In the genomic region with DNA sequence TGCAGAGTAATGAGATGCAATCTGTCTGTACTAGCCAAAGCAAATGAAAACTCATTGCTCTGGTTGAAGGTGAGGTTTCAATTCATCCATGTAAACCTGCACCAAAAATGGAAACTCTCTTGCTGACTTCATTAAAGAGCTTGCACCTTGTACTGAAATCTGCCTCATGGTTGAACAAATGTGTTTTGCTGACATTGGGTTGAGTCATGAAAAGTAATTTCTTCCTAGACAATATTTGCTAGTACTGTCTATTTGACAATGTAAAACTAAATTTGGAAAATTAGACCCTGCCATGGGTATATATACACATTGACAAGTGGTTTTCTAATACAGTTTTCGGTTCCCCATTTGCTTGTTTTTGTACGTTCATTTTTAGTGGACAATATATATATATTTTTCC, we compare ENCODE assay signal across 23 cellular contexts.
"Had no signal": no experiment of that assay in that cellular context is flagged by ENCODE, and none has a peak within 500 bp of the region (broad histone marks: within the 10 kb centered on the region; RNA-seq: fewer than 3 reads in every experiment).

No MANE protein-coding gene starts in this region.

- ATAC-seq: activated T-cell treated with anti-CD3 and anti-CD28 coated beads, Interleukin-2, amount 50 U/mL, for 72 hours; foreskin keratinocyte; left cardiac atrium; mucosa of descending colon; naive thymus-derived CD4-positive, alpha-beta T cell; stimulated activated effector memory CD8-positive, alpha-beta T cell treated with anti-CD3 and anti-CD28 coated beads, Interleukin-12 subunit alpha, Interleukin-12 subunit beta, amount 100 ng/mL, for 72 hours had no signal

- H3K27ac ChIP-seq: brain microvascular endothelial cell, epithelial cell of prostate, foreskin keratinocyte, prostate gland, right atrium auricular region, skin epidermis, testis, VCaP had no signal

- H3K4me1 ChIP-seq: foreskin keratinocyte, prostate gland, right atrium auricular region, testis had no signal

- H3K27me3 ChIP-seq: brain microvascular endothelial cell, right atrium auricular region, testis had no signal

- H3K4me3 ChIP-seq: mucosa of descending colon, prostate gland, right atrium auricular region, skin epidermis, testis had no signal

- DNase-seq: activated CD4-positive, alpha-beta T cell treated with anti-CD3 and anti-CD28 coated beads, Interleukin-2, amount 50 U/mL, for 4 hours; activated CD4-positive, CD25-positive, alpha-beta regulatory T cell treated with anti-CD3 and anti-CD28 coated beads, Interleukin-2, amount 50 U/mL, for 72 hours; activated effector memory CD4-positive, alpha-beta T cell treated with anti-CD3 and anti-CD28 coated beads, Interleukin-2, amount 50 U/mL, for 16 hours; activated naive CD4-positive, alpha-beta T cell treated with anti-CD3 and anti-CD28 coated beads, Interleukin-2, amount 50 U/mL, for 16 hours; activated T-cell treated with anti-CD3 and anti-CD28 coated beads, Interleukin-2, amount 50 U/mL, for 72 hours; aorta; brain microvascular endothelial cell; central memory CD4-positive, alpha-beta T cell; endodermal cell; foreskin keratinocyte; hippocampal formation; left cardiac atrium; mesenchymal stem cell; mucosa of descending colon; naive thymus-derived CD4-positive, alpha-beta T cell; stimulated activated CD4-positive, alpha-beta T cell treated with anti-CD3 and anti-CD28 coated beads, Interleukin-4, amount 100 ng/mL, for 1 hour; testis had no signal

- H3K36me3 ChIP-seq: brain microvascular endothelial cell, prostate gland, right atrium auricular region had no signal

- H3K9me3 ChIP-seq: mucosa of descending colon, prostate gland, testis had no signal
